In genomic region chr15:88274534-88275460, GRCh38 we compare ENCODE assay signal across 8 cellular contexts. TPM values are rescaled to one million over a fixed set of nuclear protein-coding genes. Genes with fewer than 3 reads are reported as not detected.
DNase-seq lines count a peak whose midpoint lies in the region; ATAC-seq, FAIRE-seq and TF ChIP-seq lines count a peak whose summit lies in the region.

No MANE protein-coding gene starts in this region.

- POLR2A ChIA-PET in HEK293 (lab: Yijun Ruan, JAX) (interaction anchor here (0.6 kb wide), 1 partner anchor 1330 kb away, joined by 3 read pairs; no protein-coding TSS in a partner anchor), H1 (lab: Charles Lee; ENCODE audit: partially characterized antibody) (interaction anchor here (1.1 to 1.5 kb wide), 2 partner anchors 12 to 16 kb away, joined by 3 read pairs; no protein-coding TSS in a partner anchor)
- POLR2A ChIA-PET in activated CD4-positive, alpha-beta memory T cell treated with anti-CD3 and anti-CD28 coated beads, Interleukin-2, amount 10 ng/mL, durations not matched to agents 7 days and 5 days (lab: Charles Lee): no interaction called here

- no peaks in the 10 kb centered on the region for H3K9me3 Mint-ChIP-seq in activated CD4-positive, alpha-beta memory T cell treated with anti-CD3 and anti-CD28 coated beads, Interleukin-2, amount 10 ng/mL, durations not matched to agents 7 days and 5 days
- H3K9me3 Mint-ChIP-seq in stimulated activated naive B cell treated with anti-CD40 and anti-IgM and Interleukin-4, amounts not matched to agents 10 μg/mL and 1 μg/mL and 100 μg/mL, for 72 hours: no peaks in the 10 kb centered on the region

- H3K27ac Mint-ChIP-seq in activated CD4-positive, alpha-beta memory T cell treated with anti-CD3 and anti-CD28 coated beads, Interleukin-2, amount 10 ng/mL, durations not matched to agents 7 days and 5 days: no peak overlapping the region
- no peak overlapping the region for H3K27ac Mint-ChIP-seq in stimulated activated naive B cell treated with anti-CD40 and anti-IgM and Interleukin-4, amounts not matched to agents 10 μg/mL and 1 μg/mL and 100 μg/mL, for 72 hours

- CTCF ChIA-PET in HEK293 (lab: Yijun Ruan, JAX): interaction anchor here (0.6 to 14.6 kb wide), 28 partner anchors 9 to 1621 kb away, joined by 3 to 182 read pairs (median 4); no protein-coding TSS in a partner anchor
- CTCF ChIA-PET in activated CD4-positive, alpha-beta memory T cell treated with anti-CD3 and anti-CD28 coated beads, Interleukin-2, amount 10 ng/mL, durations not matched to agents 7 days and 5 days (lab: Charles Lee): interaction anchor here (0.8 to 6.6 kb wide), 6 partner anchors 10 to 180 kb away, joined by 3 to 30 read pairs (median 4); no protein-coding TSS in a partner anchor
- CTCF ChIA-PET in H1 (lab: Charles Lee; ENCODE audit: partially characterized antibody): interaction anchor here (0.6 to 7.0 kb wide), 36 partner anchors 8 to 569 kb away, joined by 3 to 144 read pairs (median 6); partner anchors contain the start of gene NTRK3

- no peaks in the 10 kb centered on the region for H3K4me1 Mint-ChIP-seq in activated CD4-positive, alpha-beta memory T cell treated with anti-CD3 and anti-CD28 coated beads, Interleukin-2, amount 10 ng/mL, durations not matched to agents 7 days and 5 days
- no peaks in the 10 kb centered on the region for H3K4me1 Mint-ChIP-seq in stimulated activated naive B cell treated with anti-CD40 and anti-IgM and Interleukin-4, amounts not matched to agents 10 μg/mL and 1 μg/mL and 100 μg/mL, for 72 hours

- H3K36me3 ChIP-seq in HEK293 (ENCODE audit: control insufficient read depth in 2 of 2, insufficient read depth in 1 of 2, low read length in 2 of 2) (no peaks in the 10 kb centered on the region), H1 (ENCODE audit: control insufficient read depth in 2 of 4, insufficient read depth in 4 of 4, low read length in 3 of 4) (no peaks in the 10 kb centered on the region), mucosa of descending colon (ENCODE audit: low read depth) (no peaks in the 10 kb centered on the region)

- H4K91ac ChIP-seq in H1 (replicated peaks; ENCODE audit: insufficient read length, low read length): no peak overlapping the region

- peaks cover 26% of the 10 kb centered on the region for H3K27me3 Mint-ChIP-seq in activated CD4-positive, alpha-beta memory T cell treated with anti-CD3 and anti-CD28 coated beads, Interleukin-2, amount 10 ng/mL, durations not matched to agents 7 days and 5 days
- peaks cover 26 to 50% of the 10 kb centered on the region in 2 donors for H3K27me3 Mint-ChIP-seq in stimulated activated naive B cell treated with anti-CD40 and anti-IgM and Interleukin-4, amounts not matched to agents 10 μg/mL and 1 μg/mL and 100 μg/mL, for 72 hours

- no peak overlapping the region for H2BK5ac ChIP-seq in H1 (ENCODE audit: low read depth, low read length)

- H3K36me3 Mint-ChIP-seq in activated CD4-positive, alpha-beta memory T cell treated with anti-CD3 and anti-CD28 coated beads, Interleukin-2, amount 10 ng/mL, durations not matched to agents 7 days and 5 days (ENCODE audit: low read depth): no peaks in the 10 kb centered on the region
- no peaks in the 10 kb centered on the region for H3K36me3 Mint-ChIP-seq in stimulated activated naive B cell treated with anti-CD40 and anti-IgM and Interleukin-4, amounts not matched to agents 10 μg/mL and 1 μg/mL and 100 μg/mL, for 72 hours

- H3K27ac ChIP-seq in HEK293 (ENCODE audit: extremely low read depth, low read depth, low read length) (no peak overlapping the region), H1 (ENCODE audit: low read depth, low read length) (no peak overlapping the region)

- no peak for TF ChIP-seq EP300 in H1 (IDR thresholded peaks at IDR 0.05; ENCODE audit: borderline replicate concordance in 1 of 2, low read depth in 2 of 2, low read length in 2 of 2)

- no peaks in the 10 kb centered on the region for H3K4me1 ChIP-seq in HEK293 (ENCODE audit: control insufficient read depth, insufficient read depth, low read length)
- H3K4me1 ChIP-seq in H1 (replicated peaks in 1 of 4; ENCODE audit: control insufficient read depth in 3 of 4, insufficient read depth in 4 of 4, low read length in 3 of 4): no peaks in the 10 kb centered on the region
- no peaks in the 10 kb centered on the region for H3K4me1 ChIP-seq in mucosa of descending colon (ENCODE audit: low read depth)

- 54% methylated on average over 11 of the region's 11 CpGs; no CpG with 5 or more reads in 1 of the 2 experiments for WGBS in H1 (ENCODE audit: extremely low coverage in 1 of 2, insufficient coverage in 1 of 2, insufficient read length in 1 of 2, insufficient replicate concordance in 2 of 2, low coverage in 1 of 2, low lambda C conversion rate in 2 of 2, missing lambda C conversion rate in 1 of 2), 2 experiments

- TF ChIP-seq RAD21 in H1 (IDR thresholded peaks at IDR 0.05 in 1 of 2, conservative IDR thresholded peaks at IDR 0.05 in 1 of 2; ENCODE audit: low read depth in 2 of 2, low read length in 2 of 2): peak; percentile 91 to 92

- peaks cover 0 to 6% (median under 1%) of the 10 kb centered on the region in 4 experiments; a peak in 1 of 7 replicates for H3K27me3 ChIP-seq in H1 (replicated peaks in 1 of 4; ENCODE audit: control insufficient read depth in 3 of 4, extremely low read depth in 1 of 4, insufficient read depth in 3 of 4, low read length in 3 of 4)

- H2BK15ac ChIP-seq in H1 (ENCODE audit: low read length): no peak overlapping the region

- no peak overlapping the region for H3K4me2 ChIP-seq in H1 (ENCODE audit: insufficient read depth in 1 of 2, low read depth in 2 of 2, low read length in 2 of 2)

- FAIRE-seq in H1 (lab: Jason Lieb, UNC): peak; percentile 65

- no peak overlapping the region for H3K18ac ChIP-seq in H1 (ENCODE audit: extremely low read depth, low read length)

- intact Hi-C loops in mucosa of descending colon (cut with DNase I, micrococcal nuclease): no loop called here

- no peak overlapping the region for H2BK20ac ChIP-seq in H1 (ENCODE audit: low read length)

- no peak overlapping the region for H3K9ac ChIP-seq in H1 (replicated peaks in 1 of 4; ENCODE audit: extremely low read depth in 1 of 4, low read depth in 3 of 4, low read length in 3 of 4)

- 0 out of 2 replicates have a peak overlapping the region, but pooled peaks have one; percentile 48 for H2AFZ ChIP-seq in H1 (ENCODE audit: low read length)

- peak; percentile 71 for ATAC-seq in mucosa of descending colon
- peak; percentile 82 to 86 for ATAC-seq in stimulated activated naive B cell treated with anti-CD40 and anti-IgM and Interleukin-4, amounts not matched to agents 10 μg/mL and 1 μg/mL and 100 μg/mL, for 72 hours (replicated peaks)

- H3K56ac ChIP-seq in H1 (replicated peaks; ENCODE audit: insufficient read length, low read depth, low read length): no peak overlapping the region

- H2BK120ac ChIP-seq in H1 (replicated peaks; ENCODE audit: low read depth, low read length): no peak overlapping the region

- no peak overlapping the region for H3K14ac ChIP-seq in H1 (ENCODE audit: insufficient read length)

- no peak for TF ChIP-seq POLR2A in H1 (IDR thresholded peaks at IDR 0.05; ENCODE audit: control extremely low read depth in 1 of 2, low read depth in 2 of 2, low read length in 2 of 2)

- no peak overlapping the region for H3K23ac ChIP-seq in H1 (ENCODE audit: insufficient read length)

- H4K5ac ChIP-seq in H1 (ENCODE audit: insufficient read length, low read depth, low read length): no peak overlapping the region

- H2AK5ac ChIP-seq in H1 (ENCODE audit: low read depth, low read length): no peak overlapping the region; the same call in 1 of the 2 replicates

- H4K8ac ChIP-seq in H1 (ENCODE audit: extremely low read depth, insufficient read depth, low read length): no peak overlapping the region

- peak; percentile 66 for TF ChIP-seq CTCF in HEK293 (tag by site-specific recombination; IDR thresholded peaks at IDR 0.05)
- peak; percentile 92 to 97 (median 94) for TF ChIP-seq CTCF in H1 (IDR thresholded peaks at IDR 0.05; ENCODE audit: control extremely low read depth in 1 of 3, insufficient read depth in 1 of 3, low read depth in 1 of 3, low read length in 3 of 3)
- TF ChIP-seq CTCF in mucosa of descending colon (IDR thresholded peaks at IDR 0.05): peak; percentile 62

- no peak overlapping the region for H2BK12ac ChIP-seq in H1 (ENCODE audit: low read depth, low read length)

- DNase-seq in NCI-H510A treated with DMSO at 0.1 percent for 48 hours (lab: John Stamatoyannopoulos, UW) (peak; percentile 32), NCI-H510A (lab: John Stamatoyannopoulos, UW) (no peak), NCI-H1105 (lab: John Stamatoyannopoulos, UW) (peak; percentile 9), H1 (ENCODE audit: low read depth in 1 of 2, low spot score in 2 of 2) (peak; percentile 60 to 89), mucosa of descending colon (peak in 2 of 3 donors; percentile 66 to 67)
- DNase-seq in activated CD4-positive, alpha-beta memory T cell treated with anti-CD3 and anti-CD28 coated beads, Interleukin-2, amount 10 ng/mL, durations not matched to agents 7 days and 5 days: peak; percentile 59
- peak; percentile 28 for DNase-seq in stimulated activated naive B cell treated with anti-CD40 and anti-IgM and Interleukin-4, amounts not matched to agents 10 μg/mL and 1 μg/mL and 100 μg/mL, for 72 hours

- no peak overlapping the region for H3K4me3 Mint-ChIP-seq in activated CD4-positive, alpha-beta memory T cell treated with anti-CD3 and anti-CD28 coated beads, Interleukin-2, amount 10 ng/mL, durations not matched to agents 7 days and 5 days
- no peak overlapping the region for H3K4me3 Mint-ChIP-seq in stimulated activated naive B cell treated with anti-CD40 and anti-IgM and Interleukin-4, amounts not matched to agents 10 μg/mL and 1 μg/mL and 100 μg/mL, for 72 hours

- H3K9me3 ChIP-seq in HEK293 (ENCODE audit: control insufficient read depth, insufficient read depth, low read depth, low read length) (no peaks in the 10 kb centered on the region), H1 (ENCODE audit: insufficient read depth in 2 of 2, low read depth in 1 of 2, low read length in 1 of 2) (no peaks in the 10 kb centered on the region), mucosa of descending colon (no peaks in the 10 kb centered on the region)

- no peaks in the 10 kb centered on the region for H3K79me1 ChIP-seq in H1 (ENCODE audit: low read depth, low read length)

- no peak overlapping the region for H3K4me3 ChIP-seq in HEK293 (ENCODE audit: low read depth, low read length)
- no peak overlapping the region for H3K4me3 ChIP-seq in H1 (ENCODE audit: extremely low read depth in 1 of 4, insufficient read depth in 2 of 4, low read depth in 3 of 4, low read length in 4 of 4)
- H3K4me3 ChIP-seq in mucosa of descending colon: no peak overlapping the region

- H3K23me2 ChIP-seq in H1 (ENCODE audit: low read depth, low read length): no peaks in the 10 kb centered on the region

- H3K79me2 ChIP-seq in H1 (ENCODE audit: control insufficient read depth in 1 of 2, insufficient read depth in 2 of 2, low read length in 2 of 2): no peaks in the 10 kb centered on the region

- H4K20me1 ChIP-seq in H1 (replicated peaks in 1 of 2; ENCODE audit: control insufficient read depth in 1 of 2, insufficient read depth in 2 of 2, low read length in 2 of 2): no peaks in the 10 kb centered on the region

- H3K4ac ChIP-seq in H1 (replicated peaks; ENCODE audit: insufficient read length, low read depth, low read length): no peak overlapping the region

RNA-seq across cellular contexts. Expression of gene NTRK3, which starts 18.3 kb away (rescaled TPM):
- not detected for total RNA-seq in activated CD4-positive, alpha-beta memory T cell treated with anti-CD3 and anti-CD28 coated beads, Interleukin-2, amount 10 ng/mL, durations not matched to agents 7 days and 5 days
- total RNA-seq in H1 (2021; fragmentation: NEBNext Ultra II Directional; extraction: Animal tissue kit (Norgen Biotek cat#: 25700)): 4.5 and 4.6 TPM in 2 replicates
- polyA plus RNA-seq in H1 (2011; rRNA removed): 6.8 and 7.4 TPM in 2 replicates
- 6.6 TPM for polyA plus RNA-seq in H1 (2011; cell fraction: cytosol; rRNA removed)
- polyA plus RNA-seq in H1 (2011; cell fraction: nucleus; rRNA removed): 15.9 TPM
- 2.3 to 4.3 TPM (median 3.8 TPM) in 4 replicates for polyA plus RNA-seq in H1 (2012, experiment 1 of 2)
- 2.0 TPM for polyA plus RNA-seq in H1 (2012, experiment 2 of 2)
- 3.3 TPM for polyA plus RNA-seq in H1 (2013, experiment 1 of 2)
- 3.0 TPM for polyA plus RNA-seq in H1 (2013, experiment 2 of 2)
- 13.5 and 15.7 TPM in 2 replicates for polyA minus RNA-seq in H1 (2011; rRNA and poly(A)+ RNA removed)
- polyA minus RNA-seq in H1 (2011; cell fraction: cytosol; rRNA and poly(A)+ RNA removed): 13.7 TPM
- polyA minus RNA-seq in H1 (2011; cell fraction: nucleus; rRNA and poly(A)+ RNA removed): 10.5 TPM
- total RNA-seq in mucosa of descending colon: 1 to 10 TPM in 2 of 3 donors, under 1 TPM in 1; 0.78 to 2.8 (median 2.1) TPM
